12 cellular contexts compared by ENCODE assay signal in the genomic region with DNA sequence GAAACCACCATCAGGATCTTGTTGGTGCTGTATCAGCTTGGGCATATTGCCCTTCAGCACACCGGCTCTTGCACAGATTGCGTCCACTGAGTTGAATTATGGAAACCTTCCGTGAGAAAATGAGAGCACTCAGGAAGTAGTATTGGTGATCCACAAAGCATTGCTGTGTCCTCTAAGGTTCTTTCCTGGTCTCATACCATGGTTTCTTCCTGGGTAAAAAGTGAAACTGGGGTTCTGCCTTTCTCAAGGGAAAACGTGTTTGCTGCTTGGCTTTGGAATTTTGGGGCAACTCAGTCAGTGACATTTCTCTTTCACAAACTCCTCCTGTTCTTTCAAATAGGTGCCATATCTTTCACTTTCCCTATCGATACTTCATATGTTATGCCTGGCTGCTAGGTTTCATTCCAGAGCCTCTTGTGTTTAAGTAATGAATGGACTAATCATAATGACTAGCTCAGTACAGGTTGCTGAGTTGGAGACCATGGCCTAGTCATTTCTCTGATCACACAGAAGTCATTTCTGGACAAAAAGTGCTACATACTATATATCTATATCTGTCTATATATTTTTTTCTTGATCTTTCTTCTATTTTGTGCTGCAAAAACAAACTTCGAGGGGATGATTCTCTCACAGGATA.
DNase-seq lines count a peak whose midpoint lies in the region; ATAC-seq, FAIRE-seq and TF ChIP-seq lines count a peak whose summit lies in the region.
"Had no signal": no experiment of that assay in that cellular context is flagged by ENCODE, and none has a peak within 500 bp of the region (broad histone marks: within the 10 kb centered on the region; RNA-seq: fewer than 3 reads in every experiment).

No MANE protein-coding gene starts in this region.

- 2% methylated on average over 6 of the region's 6 CpGs for WGBS in GM12878 (ENCODE audit: insufficient coverage, insufficient replicate concordance, low lambda C conversion rate, missing lambda C conversion rate)

- in situ Hi-C loops in GM12878 (cut with MboI) = no loop called here

- H3K4me2 ChIP-seq in BLaER1 treated with 17β-estradiol and CSF1 and Interleukin-3, amounts not matched to agents 10 nM and 100 nM = peak overlapping the region; percentile 61 to 93 (median 77)
- peak overlapping the region; percentile 80 for H3K4me2 ChIP-seq in GM12878 (ENCODE audit: control insufficient read depth, insufficient read depth)
- no peak overlapping the region for H3K4me2 ChIP-seq in MM.1S (ENCODE audit: low read depth, low read length)
- H3K4me2 ChIP-seq: PC-9 had no signal

- TF ChIP-seq POLR2A in GM12878 (IDR thresholded peaks at IDR 0.05; ENCODE audit: low read depth, low read length) = no peak

- no peaks in the 10 kb centered on the region for H3K9me2 ChIP-seq in MM.1S (replicated peaks; ENCODE audit: insufficient read depth, low read length)

- no peak for TF ChIP-seq EP300 in GM12878 (IDR thresholded peaks at IDR 0.05; ENCODE audit: borderline replicate concordance in 1 of 2, control insufficient read depth in 1 of 2, low read depth in 2 of 2, low read length in 2 of 2)

- H3K27ac Mint-ChIP-seq in HFFc6 = no peak overlapping the region
- no peak overlapping the region for H3K27ac Mint-ChIP-seq in T-helper 2 cell treated with Interferon-gamma antibody and Interleukin-4, amounts not matched to agents 5 μg/mL and 100 μg/mL, for 36 hours

- CTCF ChIA-PET in GM12878 (lab: Yijun Ruan, JAX) = interaction anchor here (0.6 to 3.2 kb wide), 13 partner anchors 9 to 1691 kb away, joined by 3 to 17 read pairs (median 3); no protein-coding TSS in a partner anchor

- no peaks in the 10 kb centered on the region for H3K27me3 Mint-ChIP-seq in HFFc6 (ENCODE audit: insufficient read depth)
- no peaks in the 10 kb centered on the region for H3K27me3 Mint-ChIP-seq in T-helper 2 cell treated with Interferon-gamma antibody and Interleukin-4, amounts not matched to agents 5 μg/mL and 100 μg/mL, for 36 hours (ENCODE audit: low read depth)

- H4K20me1 ChIP-seq in BLaER1 treated with 17β-estradiol and CSF1 and Interleukin-3, amounts not matched to agents 10 nM and 100 nM = no peaks in the 10 kb centered on the region
- H4K20me1 ChIP-seq in GM12878 (ENCODE audit: control insufficient read depth, insufficient read depth) (no peaks in the 10 kb centered on the region), MM.1S (ENCODE audit: insufficient read depth, low read length) (no peaks in the 10 kb centered on the region)

- H3K9ac ChIP-seq in BLaER1 treated with 17β-estradiol and CSF1 and Interleukin-3, amounts not matched to agents 10 nM and 100 nM = peak overlapping the region; percentile 0 to 71 (median 59); a peak in 18 of 22 replicates
- peak overlapping the region; percentile 68 for H3K9ac ChIP-seq in GM12878 (ENCODE audit: control insufficient read depth, insufficient read depth, low read length)
- H3K9ac ChIP-seq in MM.1S (ENCODE audit: low read length) = no peak overlapping the region

- ATAC-seq in GM18909 (IDR thresholded peaks at IDR 0.05; ENCODE audit: poor library complexity, unreplicated experiment) (peak; percentile 37), HG03095 (IDR thresholded peaks at IDR 0.05; ENCODE audit: unreplicated experiment) (peak; percentile 42), GM12878 (peak; percentile 83)

- H3K9me3 ChIP-seq in BLaER1 treated with 17β-estradiol and CSF1 and Interleukin-3, amounts not matched to agents 10 nM and 100 nM (replicated peaks in 1 of 11) = peaks cover 6 to 30% (median 18%) of the 10 kb centered on the region in 11 experiments; a peak in 18 of 22 replicates
- H3K9me3 ChIP-seq in GM12878 (replicated peaks; ENCODE audit: control insufficient read depth, insufficient read depth, low read length) = peaks cover 8% of the 10 kb centered on the region; the same call in 2 of the 3 replicates
- H3K9me3 ChIP-seq in MM.1S (replicated peaks; ENCODE audit: insufficient read depth, low read length) = no peaks in the 10 kb centered on the region
- H3K9me3 ChIP-seq: suprapubic skin had no signal

- POLR2A ChIA-PET in GM12878 (lab: Charles Lee) = interaction anchor here (0.6 to 3.4 kb wide), 13 partner anchors 9 to 94 kb away, joined by 3 to 17 read pairs (median 4); no protein-coding TSS in a partner anchor

- SMC1A ChIA-PET in GM12878 (lab: Charles Lee; ENCODE audit: uncharacterized antibody, unreplicated experiment) = interaction anchor here (0.8 to 11.9 kb wide), 24 partner anchors 8 to 448 kb away, joined by 3 to 114 read pairs (median 13); no protein-coding TSS in a partner anchor

- H3K36me3 Mint-ChIP-seq in HFFc6 (ENCODE audit: low read depth) = no peaks in the 10 kb centered on the region
- H3K36me3 Mint-ChIP-seq in T-helper 2 cell treated with Interferon-gamma antibody and Interleukin-4, amounts not matched to agents 5 μg/mL and 100 μg/mL, for 36 hours (ENCODE audit: low read depth) = no peaks in the 10 kb centered on the region

- H3K27me3 ChIP-seq in BLaER1 treated with 17β-estradiol and CSF1 and Interleukin-3, amounts not matched to agents 10 nM and 100 nM = no peaks in the 10 kb centered on the region
- H3K27me3 ChIP-seq in GM12878 (replicated peaks in 1 of 2; ENCODE audit: control insufficient read depth in 2 of 2, insufficient read depth in 2 of 2, low read length in 1 of 2) = no peaks in the 10 kb centered on the region
- no peaks in the 10 kb centered on the region for H3K27me3 ChIP-seq in MM.1S (replicated peaks; ENCODE audit: insufficient read depth, low read length)
- H3K27me3 ChIP-seq: brain microvascular endothelial cell, suprapubic skin had no signal

- intact Hi-C loops in GM12878 (cut with micrococcal nuclease; ENCODE audit: unreplicated experiment) = loop anchor here (2.0 to 5.0 kb wide), 2 partner anchors 42 to 57 kb away; no protein-coding TSS in a partner anchor

- no peaks in the 10 kb centered on the region for H3F3A ChIP-seq in MM.1S (ENCODE audit: insufficient read depth, low read length)

- DNase-seq in GM12878 (ENCODE audit: low read depth, low spot score) = peak; percentile 85
- no peak for DNase-seq in NCI-H69 (lab: John Stamatoyannopoulos, UW)
- DNase-seq in HFFc6 = no peak
- DNase-seq in MM.1S = no peak
- no peak for DNase-seq in T-helper 2 cell treated with Interferon-gamma antibody and Interleukin-4, amounts not matched to agents 5 μg/mL and 100 μg/mL, for 36 hours (ENCODE audit: low spot score)
- DNase-seq: brain microvascular endothelial cell; PC-9; stimulated activated CD4-positive, alpha-beta T cell treated with anti-CD3 and anti-CD28 coated beads, Interleukin-15, amount 100 ng/mL, for 24 hours had no signal

- peaks cover 59 to 88% (median 74%) of the 10 kb centered on the region in 10 experiments for H3K4me1 ChIP-seq in BLaER1 treated with 17β-estradiol and CSF1 and Interleukin-3, amounts not matched to agents 10 nM and 100 nM
- H3K4me1 ChIP-seq in GM12878 (ENCODE audit: control insufficient read depth, insufficient read depth, low read length) (peaks cover 54% of the 10 kb centered on the region), MM.1S (ENCODE audit: low read length) (no peaks in the 10 kb centered on the region)

- H3K79me2 ChIP-seq in GM12878 (ENCODE audit: control insufficient read depth, insufficient read depth, low read length) (no peaks in the 10 kb centered on the region), MM.1S (ENCODE audit: low read length) (no peaks in the 10 kb centered on the region)

- no peak overlapping the region for H3K4me3 Mint-ChIP-seq in HFFc6
- no peak overlapping the region for H3K4me3 Mint-ChIP-seq in T-helper 2 cell treated with Interferon-gamma antibody and Interleukin-4, amounts not matched to agents 5 μg/mL and 100 μg/mL, for 36 hours

- TSS peak; percentile 25 for BruUV-seq in GM12878 (replicated peaks; lab: Mats Ljungman, UMichigan)

- peaks cover 30% of the 10 kb centered on the region for H3K4me1 Mint-ChIP-seq in HFFc6 (ENCODE audit: low read depth)
- peaks cover 9% of the 10 kb centered on the region for H3K4me1 Mint-ChIP-seq in T-helper 2 cell treated with Interferon-gamma antibody and Interleukin-4, amounts not matched to agents 5 μg/mL and 100 μg/mL, for 36 hours (ENCODE audit: low read depth)

- FAIRE-seq in GM12878 (lab: Jason Lieb, UNC) = peak; percentile 86

- H3K36me3 ChIP-seq in BLaER1 treated with 17β-estradiol and CSF1 and Interleukin-3, amounts not matched to agents 10 nM and 100 nM = no peaks in the 10 kb centered on the region
- H3K36me3 ChIP-seq in GM12878 (ENCODE audit: control insufficient read depth in 2 of 2, insufficient read depth in 2 of 2, low read length in 1 of 2) (no peaks in the 10 kb centered on the region), MM.1S (replicated peaks; ENCODE audit: insufficient read depth, low read length) (no peaks in the 10 kb centered on the region)
- H3K36me3 ChIP-seq: brain microvascular endothelial cell, suprapubic skin had no signal

- 0 out of 2 replicates have a peak, but pooled peaks have one; percentile 20 for TF ChIP-seq RAD21 in GM12878 (IDR thresholded peaks at IDR 0.05; ENCODE audit: insufficient read depth, low read depth, low read length)

- peak overlapping the region; percentile 77 for H2AFZ ChIP-seq in GM12878 (ENCODE audit: control insufficient read depth, low read depth, low read length)
- H2AFZ ChIP-seq in MM.1S (ENCODE audit: low read length) = no peak overlapping the region
- H2AFZ ChIP-seq: PC-9 had no signal

- H3K4me3 ChIP-seq in BLaER1 treated with 17β-estradiol and CSF1 and Interleukin-3, amounts not matched to agents 10 nM and 100 nM = peak overlapping the region in 5 of 10 experiments; percentile 2 to 20 (median 17); a peak in 5 of 20 replicates
- H3K4me3 ChIP-seq in GM12878 = peak overlapping the region; percentile 24; the same call in 1 of the 2 replicates
- no peak overlapping the region for H3K4me3 ChIP-seq in MM.1S (ENCODE audit: low read length)
- H3K4me3 ChIP-seq: PC-9, suprapubic skin had no signal

- no peaks in the 10 kb centered on the region for H3K9me3 Mint-ChIP-seq in HFFc6
- no peaks in the 10 kb centered on the region for H3K9me3 Mint-ChIP-seq in T-helper 2 cell treated with Interferon-gamma antibody and Interleukin-4, amounts not matched to agents 5 μg/mL and 100 μg/mL, for 36 hours

- peak overlapping the region; percentile 70 to 86 (median 81) for H3K27ac ChIP-seq in BLaER1 treated with 17β-estradiol and CSF1 and Interleukin-3, amounts not matched to agents 10 nM and 100 nM
- peak overlapping the region; percentile 94 for H3K27ac ChIP-seq in GM12878 (ENCODE audit: control insufficient read depth, insufficient read depth)
- H3K27ac ChIP-seq in MM.1S (ENCODE audit: low read length) = no peak overlapping the region
- H3K27ac ChIP-seq: brain microvascular endothelial cell, PC-9, suprapubic skin had no signal

- RAD21 ChIA-PET in GM12878 (lab: Charles Lee; ENCODE audit: unreplicated experiment) = interaction anchor here (0.6 to 15.0 kb wide), 19 partner anchors 8 to 446 kb away, joined by 3 to 194 read pairs (median 6); no protein-coding TSS in a partner anchor

- TF ChIP-seq CTCF in GM12878 (IDR thresholded peaks at IDR 0.05 in 2 of 3, conservative IDR thresholded peaks at IDR 0.05 in 1 of 3; ENCODE audit: control insufficient read depth in 2 of 3, extremely low read depth in 1 of 3, insufficient read depth in 1 of 3, low read depth in 3 of 3, low read length in 3 of 3) = no peak
- TF ChIP-seq CTCF in HFFc6 (IDR thresholded peaks at IDR 0.05) = no peak
- no peak for TF ChIP-seq CTCF in MM.1S (IDR thresholded peaks at IDR 0.05; ENCODE audit: low read length)

TF ChIP-seq in GM12878, 131 proteins besides CTCF, POLR2A, EP300 and RAD21 (continues in another document):
- 0 out of 2 replicates have a peak, but pooled peaks have one; percentile 33 for TF ChIP-seq BCL11A (IDR thresholded peaks at IDR 0.05; ENCODE audit: low read depth, low read length)
